ENCODE assay signal across 8 cellular contexts in the genomic region with DNA sequence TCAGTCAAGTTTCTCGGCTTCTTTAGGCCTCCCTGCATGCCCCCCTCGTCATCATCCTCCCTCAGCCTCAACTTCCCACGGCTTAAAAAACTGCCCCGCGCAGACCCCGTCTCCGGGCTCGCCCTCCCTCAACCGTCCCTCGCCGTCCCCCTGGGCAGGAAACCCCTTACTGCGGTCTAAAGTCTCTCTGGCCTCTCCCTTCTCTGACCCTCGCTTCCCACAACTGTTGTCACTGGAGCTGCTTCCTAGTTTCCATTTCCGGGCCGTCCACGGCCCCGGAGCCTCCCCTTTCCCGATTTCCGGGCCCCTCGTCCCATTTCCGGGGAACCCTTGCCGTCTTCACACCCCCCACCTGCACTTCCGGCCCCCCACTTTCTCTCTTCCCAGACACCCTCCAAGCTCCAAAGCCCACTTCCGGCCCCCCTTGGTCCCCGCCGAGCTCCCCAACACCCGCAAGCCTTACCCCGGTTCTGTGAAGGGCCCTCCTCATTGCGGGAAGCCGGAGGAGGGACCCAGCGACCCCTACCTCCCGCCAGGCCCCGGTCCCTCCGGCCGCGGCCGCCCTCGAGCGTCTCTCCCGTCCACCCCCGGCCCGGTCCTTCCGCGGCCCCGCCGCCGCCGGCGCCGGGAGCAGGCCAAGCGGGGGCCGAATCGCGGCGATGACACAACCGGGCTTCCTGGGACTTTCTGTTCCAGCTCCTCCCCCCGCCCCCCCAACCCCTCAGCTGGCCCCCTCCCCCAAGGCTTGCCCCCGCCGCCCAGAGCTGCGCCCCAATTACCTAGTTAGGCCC. TPM values are rescaled to one million over a fixed set of nuclear protein-coding genes. Genes with fewer than 3 reads are reported as not detected.
DNase-seq lines count a peak whose midpoint lies in the region; ATAC-seq, FAIRE-seq and TF ChIP-seq lines count a peak whose summit lies in the region.

No MANE protein-coding gene starts in this region.

- H3K4me3 ChIP-seq in GM06990 (replicated peaks; ENCODE audit: low read depth, low read length): peak overlapping the region; percentile 90
- peak overlapping the region; percentile 85 for H3K4me3 ChIP-seq in Loucy (ENCODE audit: low read length, poor library complexity, severe bottlenecking)
- H3K4me3 ChIP-seq in GM12878: peak overlapping the region; percentile 83
- H3K4me3 ChIP-seq in iPS-15b (ENCODE audit: low read depth, low read length): peak overlapping the region; percentile 82
- H3K4me3 ChIP-seq in skeletal muscle cell (ENCODE audit: low read depth, low read length): peak overlapping the region; percentile 91

- TF ChIP-seq EP300 in GM12878 (IDR thresholded peaks at IDR 0.05; ENCODE audit: borderline replicate concordance in 1 of 2, control insufficient read depth in 1 of 2, low read depth in 2 of 2, low read length in 2 of 2): no peak

- no peaks in the 10 kb centered on the region for H3F3A ChIP-seq in Loucy (ENCODE audit: low read depth)

- H4K20me1 ChIP-seq in Loucy (ENCODE audit: insufficient read depth, low read length, poor library complexity, severe bottlenecking) (peaks cover 46% of the 10 kb centered on the region), GM12878 (ENCODE audit: control insufficient read depth, insufficient read depth) (no peaks in the 10 kb centered on the region; the same call in 1 of the 2 replicates)

- no peak for TF ChIP-seq RAD21 in GM12878 (IDR thresholded peaks at IDR 0.05; ENCODE audit: insufficient read depth, low read depth, low read length)

- peaks cover 5% of the 10 kb centered on the region for H3K36me3 ChIP-seq in GM06990 (ENCODE audit: control insufficient read depth, insufficient read depth, low read length)
- H3K36me3 ChIP-seq in Loucy (ENCODE audit: insufficient read depth, low read length): no peaks in the 10 kb centered on the region
- H3K36me3 ChIP-seq in GM12878 (ENCODE audit: control insufficient read depth in 2 of 2, insufficient read depth in 2 of 2, low read length in 1 of 2): peaks cover 2 to 6% of the 10 kb centered on the region in 2 experiments; a peak in 2 of 4 replicates
- no peaks in the 10 kb centered on the region for H3K36me3 ChIP-seq in iPS-15b (ENCODE audit: control insufficient read depth, insufficient read depth, low read length)

- TF ChIP-seq CTCF in GM06990 (IDR thresholded peaks at IDR 0.05; ENCODE audit: insufficient read depth, low read length, poor library complexity, severe bottlenecking) (no peak), Loucy (conservative IDR thresholded peaks at IDR 0.05; ENCODE audit: low read length) (no peak), GM12878 (IDR thresholded peaks at IDR 0.05 in 2 of 3, conservative IDR thresholded peaks at IDR 0.05 in 1 of 3; ENCODE audit: control insufficient read depth in 2 of 3, extremely low read depth in 1 of 3, insufficient read depth in 1 of 3, low read depth in 3 of 3, low read length in 3 of 3) (no peak)

- CTCF ChIA-PET in GM12878 (lab: Yijun Ruan, JAX): interaction anchor here (0.6 to 4.6 kb wide), 6 partner anchors 11 to 140 kb away, joined by 3 to 31 read pairs (median 4); no protein-coding TSS in a partner anchor

- intact Hi-C loops in GM12878 (cut with micrococcal nuclease; ENCODE audit: unreplicated experiment): loop anchor here (2.0 kb wide), 1 partner anchor 80 kb away; no protein-coding TSS in a partner anchor

- TF ChIP-seq POLR2A in H54 (IDR thresholded peaks at IDR 0.05; ENCODE audit: low read depth, low read length): no peak
- peak; percentile 71 for TF ChIP-seq POLR2A in GM12878 (IDR thresholded peaks at IDR 0.05; ENCODE audit: low read depth, low read length)

- H3K9me3 ChIP-seq in Loucy (ENCODE audit: insufficient read depth, low read depth, low read length): no peaks in the 10 kb centered on the region
- H3K9me3 ChIP-seq in GM12878 (replicated peaks; ENCODE audit: control insufficient read depth, insufficient read depth, low read length): no peaks in the 10 kb centered on the region; the same call in 2 of the 3 replicates
- H3K9me3 ChIP-seq in iPS-15b (ENCODE audit: control insufficient read depth, insufficient read depth, low read length): no peaks in the 10 kb centered on the region

- peak overlapping the region; percentile 98 for H3K27ac ChIP-seq in GM12878 (ENCODE audit: control insufficient read depth, insufficient read depth)

- H2AFZ ChIP-seq in Loucy (ENCODE audit: low read length): peak overlapping the region; percentile 46
- peak overlapping the region; percentile 33 for H2AFZ ChIP-seq in GM12878 (ENCODE audit: control insufficient read depth, low read depth, low read length)

- H3K79me2 ChIP-seq in Loucy (ENCODE audit: insufficient read depth, low read length) (peaks cover 60% of the 10 kb centered on the region), GM12878 (ENCODE audit: control insufficient read depth, insufficient read depth, low read length) (peaks cover 53% of the 10 kb centered on the region)

- H3K4me2 ChIP-seq in Loucy (ENCODE audit: low read depth, low read length, poor library complexity, severe bottlenecking) (peak overlapping the region; percentile 99), GM12878 (ENCODE audit: control insufficient read depth, insufficient read depth) (peak overlapping the region; percentile 62; the same call in 1 of the 2 replicates)

- FAIRE-seq in H54 (lab: Jason Lieb, UNC): no peak
- peak; percentile 64 for FAIRE-seq in GM12878 (lab: Jason Lieb, UNC)

- BruUV-seq in GM12878 (replicated peaks; lab: Mats Ljungman, UMichigan): no TSS peak

- no peaks in the 10 kb centered on the region for H3K9me2 ChIP-seq in Loucy (replicated peaks; ENCODE audit: low read depth, low read length)

- under 1% methylated on average over 46 of the region's 60 CpGs for WGBS in GM12878 (ENCODE audit: insufficient coverage, insufficient replicate concordance, low lambda C conversion rate, missing lambda C conversion rate)

- peaks cover 44% of the 10 kb centered on the region for H3K4me1 ChIP-seq in Loucy (ENCODE audit: insufficient read depth, low read length, poor library complexity, severe bottlenecking)
- H3K4me1 ChIP-seq in GM12878 (ENCODE audit: control insufficient read depth, insufficient read depth, low read length): no peaks in the 10 kb centered on the region
- H3K4me1 ChIP-seq in iPS-15b (ENCODE audit: control insufficient read depth, insufficient read depth, low read length): no peaks in the 10 kb centered on the region

- RAD21 ChIA-PET in GM12878 (lab: Charles Lee; ENCODE audit: unreplicated experiment): interaction anchor here (0.9 to 2.1 kb wide), 9 partner anchors 9 to 99 kb away, joined by 3 to 16 read pairs (median 4); no protein-coding TSS in a partner anchor

- ATAC-seq in GM12878: peak; percentile 44

- SMC1A ChIA-PET in GM12878 (lab: Charles Lee; ENCODE audit: uncharacterized antibody, unreplicated experiment): interaction anchor here (0.6 to 2.1 kb wide), 10 partner anchors 9 to 307 kb away, joined by 3 to 7 read pairs (median 4); no protein-coding TSS in a partner anchor

- DNase-seq in GM06990 (ENCODE audit: extremely low read depth, insufficient read length) (peak; percentile 82), H54 (ENCODE audit: insufficient read length, low spot score) (peak; percentile 79), T-helper 9 cell (peak; percentile 52), GM12878 (ENCODE audit: low read depth, low spot score) (no peak), skeletal muscle cell (ENCODE audit: low read depth) (no peak), epidermal melanocyte (ENCODE audit: insufficient read length, low spot score) (no peak)

- H3K9ac ChIP-seq in Loucy (ENCODE audit: low read depth, low read length, poor library complexity, severe bottlenecking): peak overlapping the region; percentile 83
- H3K9ac ChIP-seq in GM12878 (ENCODE audit: control insufficient read depth, insufficient read depth, low read length): peak overlapping the region; percentile 89
- peak overlapping the region; percentile 47 for H3K9ac ChIP-seq in iPS-15b (ENCODE audit: low read depth, low read length)

- H3K27me3 ChIP-seq in GM06990 (replicated peaks; ENCODE audit: control insufficient read depth, insufficient read depth, low read length): no peaks in the 10 kb centered on the region
- H3K27me3 ChIP-seq in Loucy (ENCODE audit: insufficient read depth, low read length, poor library complexity, severe bottlenecking): no peaks in the 10 kb centered on the region
- H3K27me3 ChIP-seq in GM12878 (replicated peaks in 1 of 2; ENCODE audit: control insufficient read depth in 2 of 2, insufficient read depth in 2 of 2, low read length in 1 of 2): no peaks in the 10 kb centered on the region
- H3K27me3 ChIP-seq in iPS-15b (ENCODE audit: control insufficient read depth, insufficient read depth, low read length): no peaks in the 10 kb centered on the region

- POLR2A ChIA-PET in GM12878 (lab: Charles Lee): interaction anchor here (0.9 to 1.2 kb wide), 3 partner anchors 10 to 99 kb away, joined by 3 to 11 read pairs (median 7); no protein-coding TSS in a partner anchor

- in situ Hi-C loops in GM12878 (cut with MboI): no loop called here

RNA-seq across cellular contexts. Expression of a gene that starts 0.5 kb away (rescaled TPM):
- 384 and 392 TPM in 2 replicates for total RNA-seq in GM12878 (2013; cell fraction: nucleolus; rRNA removed)
- total RNA-seq in GM12878 (2014; rRNA removed) (108 and 122 TPM in 2 replicates), GM12878 (2014; rRNA removed; fragmentation: Illumina TruSeq; extraction: Trizol) (197 and 200 TPM in 2 replicates), GM12878 (2021) (196 and 207 TPM in 2 replicates)
- polyA plus RNA-seq in GM12878 (2011; ENCODE audit: low read depth): 51.0 TPM
- polyA plus RNA-seq in GM12878 (2011; rRNA removed) (122 and 164 TPM in 2 replicates), GM12878 (2014; fragmentation: Illumina TruSeq; extraction: Trizol) (144 and 154 TPM in 2 replicates), GM12878 (2014; fragmentation: Nextera tagmentation; extraction: Ambion mirVana) (10 to 100 TPM; 23.1 to 23.9 TPM), GM12878 (2014; rRNA removed) (75.0 and 76.8 TPM in 2 replicates), GM12878 (2016; fragmentation: Nextera tagmentation; extraction: Ambion mirVana) (10 to 100 TPM; 85.5 to 86.0 TPM)
- 52.6 and 69.0 TPM in 2 replicates for polyA plus RNA-seq in GM12878 (2011; cell fraction: cytosol; rRNA removed)
- polyA plus RNA-seq in GM12878 (2011; cell fraction: nucleus; rRNA removed): 130 and 178 TPM in 2 replicates
- polyA plus RNA-seq in GM12878 (2012): 62.5 and 70.7 TPM in 2 replicates
- 368 and 403 TPM in 2 replicates for polyA minus RNA-seq in GM12878 (2011; rRNA and poly(A)+ RNA removed)
- 125 and 133 TPM in 2 replicates for polyA minus RNA-seq in GM12878 (2011; cell fraction: cytosol; rRNA and poly(A)+ RNA removed)
- 186 and 316 TPM in 2 replicates for polyA minus RNA-seq in GM12878 (2011; cell fraction: nucleus; rRNA and poly(A)+ RNA removed)

RNA-seq across cellular contexts. Expression of a gene that starts 1.0 kb away (rescaled TPM):
- total RNA-seq in GM12878 (2013; cell fraction: nucleolus; rRNA removed): 1.4 and 2.3 TPM in 2 replicates
- 1.4 and 2.1 TPM in 2 replicates for total RNA-seq in GM12878 (2014; rRNA removed)
- total RNA-seq in GM12878 (2014; rRNA removed; fragmentation: Illumina TruSeq; extraction: Trizol): 1.7 and 1.9 TPM in 2 replicates
- total RNA-seq in GM12878 (2021): 0.82 and 1.0 TPM in 2 replicates
- 0.46 TPM for polyA plus RNA-seq in GM12878 (2011; ENCODE audit: low read depth)
- 0.79 and 0.94 TPM in 2 replicates for polyA plus RNA-seq in GM12878 (2011; rRNA removed)
- polyA plus RNA-seq in GM12878 (2011; cell fraction: cytosol; rRNA removed): 0.43 and 0.50 TPM in 2 replicates
- polyA plus RNA-seq in GM12878 (2011; cell fraction: nucleus; rRNA removed): 0.32 and 0.37 TPM in 2 replicates
- polyA plus RNA-seq in GM12878 (2012): 0.32 and 0.52 TPM in 2 replicates
- 1.1 and 1.7 TPM in 2 replicates for polyA plus RNA-seq in GM12878 (2014; fragmentation: Illumina TruSeq; extraction: Trizol)
- polyA plus RNA-seq in GM12878 (2014; fragmentation: Nextera tagmentation; extraction: Ambion mirVana): 1 to 10 TPM; 1.7 to 2.7 TPM
- polyA plus RNA-seq in GM12878 (2014; rRNA removed): 0.95 and 1.1 TPM in 2 replicates
- polyA plus RNA-seq in GM12878 (2016; fragmentation: Nextera tagmentation; extraction: Ambion mirVana): 1 to 10 TPM; 1.3 to 1.4 TPM
- polyA minus RNA-seq in GM12878 (2011; rRNA and poly(A)+ RNA removed): 0.62 and 0.73 TPM in 2 replicates
- polyA minus RNA-seq in GM12878 (2011; cell fraction: cytosol; rRNA and poly(A)+ RNA removed): 0.40 TPM in 1 of 2 replicates, not detected in the other
- 0.12 TPM in 1 of 2 replicates, not detected in the other for polyA minus RNA-seq in GM12878 (2011; cell fraction: nucleus; rRNA and poly(A)+ RNA removed)

Comparison
In these comparisons a context has a peak if more than half of its experiments do, and no peak if none do; other contexts are left out.
1. DNase-seq: peak in GM06990 (single experiment), H54 (single experiment) and T-helper 9 cell (single experiment); none in GM12878 (single experiment), skeletal muscle cell (single experiment) and epidermal melanocyte (single experiment).
2. Peak in every context shown above with its lines, with median percentiles within 50 percentile points of each other: H3K4me3 ChIP-seq and H3K9ac ChIP-seq.